Comparison of ENCODE assay signal across 9 cellular contexts in the genomic region with DNA sequence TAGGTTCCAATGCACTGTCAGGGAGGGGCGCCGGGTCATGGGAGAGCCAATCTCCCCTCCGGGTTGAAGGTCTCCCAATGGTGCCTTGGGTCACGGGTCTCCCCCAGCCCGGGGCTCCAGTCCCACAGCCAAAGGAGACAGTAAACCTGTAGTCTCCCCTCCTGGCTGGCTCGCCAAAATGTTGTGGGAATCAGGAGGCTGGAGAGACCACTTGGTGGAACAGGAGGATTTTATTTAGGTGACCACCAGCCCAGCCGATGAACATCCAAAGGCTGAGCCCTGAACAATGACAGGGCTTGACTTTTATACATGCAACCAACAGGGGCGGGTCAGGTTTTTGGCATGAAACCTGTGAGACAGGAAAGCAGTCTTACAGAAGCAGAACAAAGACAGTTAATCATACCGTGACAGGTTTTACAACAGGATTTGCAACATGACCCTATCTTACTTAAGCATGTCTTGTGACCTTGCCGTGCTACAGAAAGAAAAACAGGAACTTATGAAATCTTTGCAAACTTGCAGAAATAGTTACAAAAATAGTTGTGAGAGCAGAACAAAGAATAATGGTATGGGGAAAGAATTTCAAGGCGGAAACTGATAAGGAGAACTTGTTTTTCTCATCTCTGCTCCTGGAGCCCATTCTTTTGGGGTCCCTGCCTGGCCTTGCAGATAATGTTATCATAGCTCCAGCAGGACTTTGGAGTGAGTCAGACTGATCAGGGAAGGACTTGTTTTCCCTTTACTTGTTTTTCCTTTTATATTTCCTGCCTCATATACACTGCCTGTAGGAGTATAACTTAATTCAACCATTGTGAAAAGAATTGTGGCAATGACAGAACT.
DNase-seq lines count a peak whose midpoint lies in the region; ATAC-seq lines count a peak whose summit lies in the region.
"Had no signal": no experiment of that assay in that cellular context is flagged by ENCODE, and none has a peak within 500 bp of the region (broad histone marks: within the 10 kb centered on the region; RNA-seq: fewer than 3 reads in every experiment).

No MANE protein-coding gene starts in this region.

- peak; percentile 57 for ATAC-seq in HG02884 (IDR thresholded peaks at IDR 0.05; ENCODE audit: unreplicated experiment)
- ATAC-seq in HG03196 (IDR thresholded peaks at IDR 0.05; ENCODE audit: unreplicated experiment): no peak
- ATAC-seq in GM19463 (IDR thresholded peaks at IDR 0.05; ENCODE audit: unreplicated experiment): no peak
- no peak for ATAC-seq in GM21723 (IDR thresholded peaks at IDR 0.05; ENCODE audit: unreplicated experiment)

- peak; percentile 95 for DNase-seq in SKM-1 treated with dmso at 0.1 percent for 144 hours (lab: John Stamatoyannopoulos, UW; ENCODE audit: unreplicated experiment)
- peak; percentile 45 for DNase-seq in inferior parietal cortex (ENCODE audit: extremely low spot score)
- no peak for DNase-seq in NCI-H446 treated with DMSO at 0.1 percent for 48 hours (lab: John Stamatoyannopoulos, UW)
- DNase-seq: CD4-positive, CD25-positive, alpha-beta regulatory T cell had no signal

- no peak overlapping the region for H2AFZ ChIP-seq in ACC112 (ENCODE audit: low read length, unreplicated experiment)

- no peaks in the 10 kb centered on the region for H3K27me3 ChIP-seq in ACC112 (ENCODE audit: insufficient read depth, low read length)

- peaks cover 20% of the 10 kb centered on the region for H3K36me3 ChIP-seq in ACC112 (ENCODE audit: insufficient read depth, low read length)

- H3K4me1 ChIP-seq in ACC112 (ENCODE audit: control insufficient read depth, insufficient read depth, low read length, unreplicated experiment): no peaks in the 10 kb centered on the region

- peak overlapping the region; percentile 36; the same call in 1 of the 2 replicates for H3K27ac ChIP-seq in ACC112 (ENCODE audit: low read depth, low read length)

- H3K79me2 ChIP-seq in ACC112 (ENCODE audit: control insufficient read depth, insufficient read depth, low read length, unreplicated experiment): peaks cover 11% of the 10 kb centered on the region

- H3K4me3 ChIP-seq in ACC112 (ENCODE audit: low read depth, low read length): no peak overlapping the region
